Comparison of ENCODE assay signal across 8 cellular contexts in the genomic region with DNA sequence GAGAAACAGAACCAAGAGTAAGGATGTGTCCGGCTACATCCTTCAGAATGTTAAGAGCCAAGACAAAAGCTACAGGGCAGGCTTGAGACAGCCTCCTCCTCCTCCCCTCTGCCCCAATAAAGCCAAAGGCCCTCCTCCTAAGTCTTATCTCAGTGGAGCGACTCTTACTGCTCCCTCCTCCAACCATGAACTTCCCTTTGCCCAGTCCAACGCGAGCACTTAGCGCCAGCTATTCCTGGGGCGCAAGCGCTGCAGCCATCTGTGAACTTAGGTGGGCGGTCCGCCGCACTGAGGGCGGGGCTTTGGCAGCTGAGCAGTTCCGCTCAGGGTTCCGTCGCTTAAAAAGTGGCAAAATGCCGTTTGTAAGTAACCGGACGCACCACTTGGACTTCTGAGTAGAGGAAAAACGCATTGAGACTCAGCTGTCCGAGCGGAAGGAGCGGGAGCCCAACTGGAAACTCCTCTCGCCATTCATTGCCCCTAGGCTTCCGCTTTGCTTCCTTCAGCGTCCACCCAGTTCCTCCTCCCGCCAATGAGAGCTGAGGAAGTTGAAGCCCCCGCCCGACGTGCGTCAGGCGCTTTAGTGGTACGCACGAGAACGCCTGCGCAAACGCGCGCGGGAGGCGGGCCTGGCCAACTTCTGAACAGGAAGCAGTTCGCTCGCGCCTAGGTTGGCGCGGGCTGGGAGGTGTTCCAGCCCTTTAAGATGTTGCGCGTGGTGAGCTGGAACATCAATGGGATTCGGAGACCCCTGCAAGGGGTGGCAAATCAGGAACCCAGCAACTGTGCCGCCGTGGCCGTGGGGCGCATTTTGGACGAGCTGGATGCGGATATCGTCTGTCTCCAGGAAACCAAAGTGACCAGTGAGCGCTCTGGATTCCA. TPM values are rescaled to one million over a fixed set of nuclear protein-coding genes. Genes with fewer than 3 reads are reported as not detected.
DNase-seq lines count a peak whose midpoint lies in the region; ATAC-seq and TF ChIP-seq lines count a peak whose summit lies in the region.

A gene with protein sequence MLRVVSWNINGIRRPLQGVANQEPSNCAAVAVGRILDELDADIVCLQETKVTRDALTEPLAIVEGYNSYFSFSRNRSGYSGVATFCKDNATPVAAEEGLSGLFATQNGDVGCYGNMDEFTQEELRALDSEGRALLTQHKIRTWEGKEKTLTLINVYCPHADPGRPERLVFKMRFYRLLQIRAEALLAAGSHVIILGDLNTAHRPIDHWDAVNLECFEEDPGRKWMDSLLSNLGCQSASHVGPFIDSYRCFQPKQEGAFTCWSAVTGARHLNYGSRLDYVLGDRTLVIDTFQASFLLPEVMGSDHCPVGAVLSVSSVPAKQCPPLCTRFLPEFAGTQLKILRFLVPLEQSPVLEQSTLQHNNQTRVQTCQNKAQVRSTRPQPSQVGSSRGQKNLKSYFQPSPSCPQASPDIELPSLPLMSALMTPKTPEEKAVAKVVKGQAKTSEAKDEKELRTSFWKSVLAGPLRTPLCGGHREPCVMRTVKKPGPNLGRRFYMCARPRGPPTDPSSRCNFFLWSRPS (plus strand): TSS at position 647 of the 882 bp plus-strand sequence. CDS start 60 bp downstream, at position 707.

- peak within 1 kb of the TSS; percentile 73 for H3K4me2 ChIP-seq in fibroblast of lung (ENCODE audit: extremely low read depth, insufficient read depth, low read length)

- no peaks in the 10 kb centered on the region for H3K9me3 ChIP-seq in fibroblast of lung (ENCODE audit: control insufficient read depth, insufficient read depth, low read depth, low read length)
- H3K9me3 ChIP-seq in naive thymus-derived CD4-positive, alpha-beta T cell (ENCODE audit: control insufficient read depth in 2 of 3, low read length in 3 of 3): no peaks in the 10 kb centered on the region

- no peaks in the 10 kb centered on the region for H3K36me3 ChIP-seq in fibroblast of lung (ENCODE audit: control insufficient read depth, insufficient read depth, low read length)
- peaks cover 0 to 22% (median 0%) of the 10 kb centered on the region in 3 experiments for H3K36me3 ChIP-seq in naive thymus-derived CD4-positive, alpha-beta T cell (ENCODE audit: control insufficient read depth in 2 of 3, insufficient read depth in 3 of 3, low read length in 3 of 3)

- CTCF ChIA-PET in RWPE1 (lab: Yijun Ruan, JAX): no interaction called here
- CTCF ChIA-PET in naive thymus-derived CD4-positive, alpha-beta T cell (lab: Charles Lee): interaction anchor here (1.2 to 2.0 kb wide), 2 partner anchors 108 to 161 kb away, joined by 4 to 10 read pairs; no protein-coding TSS in a partner anchor

- no peaks in the 10 kb centered on the region for H3K4me1 Mint-ChIP-seq in activated T-helper 17 cell treated with anti-CD3 and anti-CD28 coated beads, Interleukin-2, amount 50 U/mL, for 72 hours
- H3K4me1 Mint-ChIP-seq in naive thymus-derived CD4-positive, alpha-beta T cell: peaks cover 8 to 35% (median 26%) of the 10 kb centered on the region in 7 donors
- peaks cover 10 to 22% of the 10 kb centered on the region in 2 donors for H3K4me1 Mint-ChIP-seq in stimulated activated naive B cell treated with anti-CD40 and anti-IgM and Interleukin-4, amounts not matched to agents 10 μg/mL and 1 μg/mL and 100 μg/mL, for 72 hours

- peak within 1 kb of the TSS; percentile 80 for H3K9ac ChIP-seq in fibroblast of lung (ENCODE audit: insufficient read depth, low read length)

- H3K79me2 ChIP-seq in fibroblast of lung (ENCODE audit: control insufficient read depth, insufficient read depth, low read length): peaks cover 10% of the 10 kb centered on the region

- peak; percentile 97 for ATAC-seq in activated T-helper 17 cell treated with anti-CD3 and anti-CD28 coated beads, Interleukin-2, amount 50 U/mL, for 72 hours (replicated peaks)
- ATAC-seq in naive thymus-derived CD4-positive, alpha-beta T cell: peak; percentile 97
- ATAC-seq in stimulated activated naive B cell treated with anti-CD40 and anti-IgM and Interleukin-4, amounts not matched to agents 10 μg/mL and 1 μg/mL and 100 μg/mL, for 72 hours (replicated peaks): peak; percentile 91 to 92

- intact Hi-C loops in naive thymus-derived CD4-positive, alpha-beta T cell (cut with micrococcal nuclease): loop anchor here (1.0 to 5.0 kb wide), 15 partner anchors 35 to 957 kb away; a partner anchor contains a TSS

- POLR2A ChIA-PET in RWPE1 (lab: Yijun Ruan, JAX; ENCODE audit: low non-redundant PET): interaction anchor here (0.6 to 2.0 kb wide), 2 partner anchors 8 to 541 kb away, joined by 5 to 10 read pairs; no protein-coding TSS in a partner anchor
- POLR2A ChIA-PET in naive thymus-derived CD4-positive, alpha-beta T cell (lab: Charles Lee): interaction anchor here (0.8 to 1.8 kb wide), 14 partner anchors 10 to 1918 kb away, joined by 3 to 8 read pairs (median 4); a partner anchor contains a TSS

- no peaks in the 10 kb centered on the region for H3K27me3 ChIP-seq in fibroblast of lung (ENCODE audit: control insufficient read depth, insufficient read depth, low read length)
- no peaks in the 10 kb centered on the region for H3K27me3 ChIP-seq in naive thymus-derived CD4-positive, alpha-beta T cell (ENCODE audit: control insufficient read depth in 2 of 2, insufficient read depth in 2 of 2, low read length in 2 of 2)

- H3K27ac ChIP-seq in RWPE1 (peak within 1 kb of the TSS; percentile 90), fibroblast of lung (ENCODE audit: insufficient read depth, low read length) (peak within 1 kb of the TSS; percentile 95)
- H3K27ac ChIP-seq in naive thymus-derived CD4-positive, alpha-beta T cell (ENCODE audit: low read depth, low read length): peak within 1 kb of the TSS; percentile 90

- peak within 1 kb of the TSS; percentile 60 for H3K4me3 ChIP-seq in LNCaP clone FGC (ENCODE audit: low read depth, low read length)
- H3K4me3 ChIP-seq in fibroblast of lung (replicated peaks in 1 of 4; ENCODE audit: control extremely low read depth in 1 of 4, insufficient read depth in 1 of 4, low read depth in 3 of 4, low read length in 4 of 4): peak within 1 kb of the TSS; percentile 61 to 82 (median 68)
- H3K4me3 ChIP-seq in naive thymus-derived CD4-positive, alpha-beta T cell (ENCODE audit: low read length): peak within 1 kb of the TSS; percentile 95

- no peaks in the 10 kb centered on the region for H4K20me1 ChIP-seq in fibroblast of lung (ENCODE audit: control insufficient read depth, extremely low read depth, insufficient read depth, low read length)

- no peaks in the 10 kb centered on the region for H3K4me1 ChIP-seq in fibroblast of lung (ENCODE audit: control insufficient read depth, extremely low read depth, insufficient read depth, low read length)
- peaks cover 9 to 17% of the 10 kb centered on the region in 2 donors for H3K4me1 ChIP-seq in naive thymus-derived CD4-positive, alpha-beta T cell (ENCODE audit: control insufficient read depth in 2 of 2, insufficient read depth in 2 of 2, low read length in 2 of 2)

- DNase-seq in Daoy (ENCODE audit: low read depth) (peak; percentile 93), GOT3 (lab: John Stamatoyannopoulos, UW) (peak; percentile 74), LNCaP clone FGC (ENCODE audit: low read depth) (peak; percentile 89), RWPE1 (ENCODE audit: low spot score) (peak; percentile 83), fibroblast of lung (ENCODE audit: low read depth in 2 of 2) (peak; percentile 92 to 94)
- peak; percentile 66 to 89 (median 85) for DNase-seq in naive thymus-derived CD4-positive, alpha-beta T cell
- DNase-seq in stimulated activated naive B cell treated with anti-CD40 and anti-IgM and Interleukin-4, amounts not matched to agents 10 μg/mL and 1 μg/mL and 100 μg/mL, for 72 hours: peak; percentile 81

- peak within 1 kb of the TSS; percentile 87 for H2AFZ ChIP-seq in fibroblast of lung (ENCODE audit: low read length)

- peak within 1 kb of the TSS; percentile 93 for H3K27ac Mint-ChIP-seq in activated T-helper 17 cell treated with anti-CD3 and anti-CD28 coated beads, Interleukin-2, amount 50 U/mL, for 72 hours
- H3K27ac Mint-ChIP-seq in naive thymus-derived CD4-positive, alpha-beta T cell: peak within 1 kb of the TSS; percentile 94 to 99 (median 96)
- peak within 1 kb of the TSS; percentile 95 for H3K27ac Mint-ChIP-seq in stimulated activated naive B cell treated with anti-CD40 and anti-IgM and Interleukin-4, amounts not matched to agents 10 μg/mL and 1 μg/mL and 100 μg/mL, for 72 hours

- H3K9me3 Mint-ChIP-seq in activated T-helper 17 cell treated with anti-CD3 and anti-CD28 coated beads, Interleukin-2, amount 50 U/mL, for 72 hours: no peaks in the 10 kb centered on the region
- H3K9me3 Mint-ChIP-seq in naive thymus-derived CD4-positive, alpha-beta T cell: peaks cover 0 to 2% (median 0%) of the 10 kb centered on the region in 11 donors
- no peaks in the 10 kb centered on the region for H3K9me3 Mint-ChIP-seq in stimulated activated naive B cell treated with anti-CD40 and anti-IgM and Interleukin-4, amounts not matched to agents 10 μg/mL and 1 μg/mL and 100 μg/mL, for 72 hours

- TF ChIP-seq CTCF in LNCaP clone FGC (IDR thresholded peaks at IDR 0.05; ENCODE audit: control insufficient read depth, extremely low read depth, insufficient read depth): no peak
- no peak for TF ChIP-seq CTCF in RWPE1 (conservative IDR thresholded peaks at IDR 0.05; ENCODE audit: low read depth)
- no peak for TF ChIP-seq CTCF in fibroblast of lung (conservative IDR thresholded peaks at IDR 0.05 in 1 of 2, IDR thresholded peaks at IDR 0.05 in 1 of 2; ENCODE audit: low read depth in 1 of 2, low read length in 2 of 2)

- H3K27me3 Mint-ChIP-seq in activated T-helper 17 cell treated with anti-CD3 and anti-CD28 coated beads, Interleukin-2, amount 50 U/mL, for 72 hours: no peaks in the 10 kb centered on the region
- H3K27me3 Mint-ChIP-seq in naive thymus-derived CD4-positive, alpha-beta T cell: no peaks in the 10 kb centered on the region
- H3K27me3 Mint-ChIP-seq in stimulated activated naive B cell treated with anti-CD40 and anti-IgM and Interleukin-4, amounts not matched to agents 10 μg/mL and 1 μg/mL and 100 μg/mL, for 72 hours: peaks cover 0 to 5% of the 10 kb centered on the region in 2 donors

- H3K4me3 Mint-ChIP-seq in activated T-helper 17 cell treated with anti-CD3 and anti-CD28 coated beads, Interleukin-2, amount 50 U/mL, for 72 hours: peak within 1 kb of the TSS; percentile 95
- H3K4me3 Mint-ChIP-seq in naive thymus-derived CD4-positive, alpha-beta T cell: peak within 1 kb of the TSS; percentile 90 to 97 (median 94)
- H3K4me3 Mint-ChIP-seq in stimulated activated naive B cell treated with anti-CD40 and anti-IgM and Interleukin-4, amounts not matched to agents 10 μg/mL and 1 μg/mL and 100 μg/mL, for 72 hours: peak within 1 kb of the TSS; percentile 87 to 98

- peaks cover 49% of the 10 kb centered on the region for H3K36me3 Mint-ChIP-seq in activated T-helper 17 cell treated with anti-CD3 and anti-CD28 coated beads, Interleukin-2, amount 50 U/mL, for 72 hours (ENCODE audit: low read depth)
- peaks cover 0 to 17% (median 4%) of the 10 kb centered on the region in 5 donors for H3K36me3 Mint-ChIP-seq in naive thymus-derived CD4-positive, alpha-beta T cell
- peaks cover 16 to 23% of the 10 kb centered on the region in 2 donors for H3K36me3 Mint-ChIP-seq in stimulated activated naive B cell treated with anti-CD40 and anti-IgM and Interleukin-4, amounts not matched to agents 10 μg/mL and 1 μg/mL and 100 μg/mL, for 72 hours

RNA-seq across cellular contexts. Expression of the gene that starts here (rescaled TPM):
- total RNA-seq in Daoy (2014; rRNA removed; shearing (Covaris generic)): 16.5 and 18.7 TPM in 2 replicates
- total RNA-seq in activated T-helper 17 cell treated with anti-CD3 and anti-CD28 coated beads, Interleukin-2, amount 50 U/mL, for 72 hours: 10 to 100 TPM; 25.3 to 33.3 TPM
- 4.6 and 4.8 TPM in 2 replicates for total RNA-seq in fibroblast of lung
- polyA plus RNA-seq in fibroblast of lung: 11.0 and 19.3 TPM in 2 replicates
- 9.3 and 17.3 TPM in 2 replicates for polyA plus RNA-seq in fibroblast of lung (2012)
- 14.5 and 29.4 TPM in 2 replicates for polyA minus RNA-seq in fibroblast of lung (ENCODE audit: low replicate concordance)
- 10 to 100 TPM in 4 of 5 experiments, 1 to 10 TPM in 1; 6.5 to 24.6 (median 12.2) TPM for total RNA-seq in naive thymus-derived CD4-positive, alpha-beta T cell
- 10 to 100 TPM; 20.3 to 26.4 TPM for polyA plus RNA-seq in naive thymus-derived CD4-positive, alpha-beta T cell

Comparison
In these comparisons a context has a peak if more than half of its experiments do, and no peak if none do; other contexts are left out.
1. Peak in every context shown above with its lines: DNase-seq, ATAC-seq, H3K4me3 ChIP-seq and H3K27ac ChIP-seq.